8 cellular contexts compared by ENCODE assay signal in genomic region chr6:37626915-37627314, GRCh38.
"Had no signal": no experiment of that assay in that cellular context is flagged by ENCODE, and none has a peak within 500 bp of the region (broad histone marks: within the 10 kb centered on the region; RNA-seq: fewer than 3 reads in every experiment).

No MANE protein-coding gene starts in this region.

- H2AFZ ChIP-seq: GM23338 had no signal

- ATAC-seq: GM23338 had no signal

- FAIRE-seq: H1, H54 had no signal

- H3K27ac ChIP-seq: HL-60 had no signal

- DNase-seq: H9, HCEC 1CT, HFFc6, IMR-90 had no signal

- H3K4me3 ChIP-seq: GM23338 had no signal

- H3K4me2 ChIP-seq: GM23338 had no signal
